8 cellular contexts compared by ENCODE assay signal in the genomic region with DNA sequence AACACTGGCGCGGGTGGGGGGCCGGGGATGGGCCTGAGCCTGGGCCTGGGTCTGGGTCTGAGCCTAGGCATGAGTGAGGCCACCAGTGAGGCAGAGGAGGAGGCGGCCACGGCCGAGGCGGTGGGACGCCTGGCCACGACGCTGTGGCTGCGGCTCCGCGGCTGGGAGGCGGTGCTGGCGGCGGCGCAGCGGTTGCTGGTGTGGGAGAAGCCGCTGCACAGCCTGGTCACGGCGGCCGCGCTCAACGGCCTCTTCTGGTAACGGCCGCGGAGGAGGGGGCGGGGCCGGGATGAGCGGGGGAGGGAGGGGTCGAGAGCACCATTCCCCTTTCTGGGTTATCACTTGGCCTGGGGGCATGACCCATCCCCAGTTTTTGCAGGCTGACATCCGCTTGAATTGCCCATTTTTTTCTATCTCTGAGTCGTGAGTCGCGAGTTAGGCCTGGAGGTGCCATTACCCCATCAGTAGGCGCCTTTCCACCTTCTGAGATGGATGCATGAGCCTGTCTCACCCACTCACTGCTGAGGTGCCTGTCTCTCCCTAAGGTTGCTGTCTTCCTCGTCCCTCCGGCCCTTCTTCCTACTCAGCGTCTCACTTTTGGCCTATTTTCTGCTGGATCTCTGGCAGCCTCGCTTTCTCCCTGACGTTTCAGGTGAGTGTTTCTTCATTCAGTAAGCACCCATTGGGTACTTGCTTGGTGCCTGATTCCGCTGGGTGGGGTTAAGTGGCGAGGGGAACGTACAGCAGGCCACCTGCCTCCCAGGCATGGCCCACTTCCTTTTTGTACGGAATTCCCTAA. TPM values are rescaled to one million over a fixed set of nuclear protein-coding genes. Genes with fewer than 3 reads are reported as not detected.
DNase-seq lines count a peak whose midpoint lies in the region; ATAC-seq and TF ChIP-seq lines count a peak whose summit lies in the region.

No MANE protein-coding gene starts in this region.

- H3K27me3 ChIP-seq in gastroesophageal sphincter, result no peaks in the 10 kb centered on the region

- peak overlapping the region; percentile 82 to 99 for H3K4me3 ChIP-seq in gastroesophageal sphincter

- no peak for TF ChIP-seq EP300 in gastroesophageal sphincter (IDR thresholded peaks at IDR 0.05)

- no peaks in the 10 kb centered on the region for H3K9me3 ChIP-seq in gastroesophageal sphincter

- peaks cover 0 to 52% (median 26%) of the 10 kb centered on the region in 3 donors for H3K4me1 ChIP-seq in gastroesophageal sphincter

- peak overlapping the region; percentile 95 to 99 (median 96) for H3K27ac ChIP-seq in gastroesophageal sphincter

- WGBS in gastroesophageal sphincter (ENCODE audit: low coverage in 1 of 2), 2 donors, result 3% methylated on average over 8 to 13 of the region's 45 CpGs

- peaks cover 0 to 58% of the 10 kb centered on the region in 2 donors for H3K36me3 ChIP-seq in gastroesophageal sphincter

- TF ChIP-seq CTCF in gastroesophageal sphincter (IDR thresholded peaks at IDR 0.05), result peak in 1 of 4 experiments; percentile 8

- no peak for TF ChIP-seq POLR2A in gastroesophageal sphincter (IDR thresholded peaks at IDR 0.05)

- peak; percentile 13 for ATAC-seq in HG02571 (IDR thresholded peaks at IDR 0.05; ENCODE audit: unreplicated experiment)
- no peak for ATAC-seq in gastroesophageal sphincter

- peak; percentile 22 for DNase-seq in DMS79 treated with DMSO at 0.1 percent for 48 hours (lab: John Stamatoyannopoulos, UW)
- DNase-seq in DMS79 (lab: John Stamatoyannopoulos, UW), result no peak
- peak; percentile 37 for DNase-seq in NCI-H510A (lab: John Stamatoyannopoulos, UW)
- DNase-seq in activated T-helper 9 cell treated with anti-CD3 and anti-CD28 coated beads, Interleukin-2, amount 50 U/mL, for 16 hours (ENCODE audit: low read depth), result peak; percentile 26
- peak; percentile 30 for DNase-seq in occipital lobe (lab: John Stamatoyannopoulos, UW)
- no peak for DNase-seq in epidermal melanocyte (ENCODE audit: insufficient read length, low spot score)

RNA-seq across cellular contexts. Expression of gene RETREG2, which starts 0.5 kb away (rescaled TPM):
- total RNA-seq in gastroesophageal sphincter, result 10 to 100 TPM; 49.8 to 63.7 (median 57.6) TPM
- 73.8 TPM for total RNA-seq in occipital lobe

RNA-seq across cellular contexts. Expression of gene CNPPD1, which starts 1.9 kb away (rescaled TPM):
- total RNA-seq in gastroesophageal sphincter (10 to 100 TPM; 50.6 to 82.0 (median 66.0) TPM), occipital lobe (39.3 TPM)

RNA-seq across cellular contexts. Expression of gene SLC23A3, which starts 8.7 kb away (rescaled TPM):
- total RNA-seq in gastroesophageal sphincter (1 to 10 TPM in 1 of 4 donors, under 1 TPM in 2, not detected in 1; 0.23 to 1.1 (median 0.27) TPM), occipital lobe (0.31 TPM)

RNA-seq across cellular contexts. Expression of gene NHEJ1, which starts 18.0 kb away (rescaled TPM):
- total RNA-seq in gastroesophageal sphincter (10 to 100 TPM; 12.8 to 25.5 (median 17.4) TPM), occipital lobe (9.2 TPM)

RNA-seq across cellular contexts. Expression of gene ZFAND2B, which starts 28.0 kb away (rescaled TPM):
- total RNA-seq in gastroesophageal sphincter, result 10 to 100 TPM; 34.7 to 44.5 (median 37.6) TPM
- total RNA-seq in occipital lobe, result 14.5 TPM

Comparison
In these comparisons a context has a peak if more than half of its experiments do, and no peak if none do; other contexts are left out.
1. DNase-seq: peak in DMS79 treated with DMSO at 0.1 percent for 48 hours (single experiment), NCI-H510A (single experiment), activated T-helper 9 cell treated with anti-CD3 and anti-CD28 coated beads, Interleukin-2, amount 50 U/mL, for 16 hours (single experiment) and occipital lobe (single experiment); none in DMS79 (single experiment) and epidermal melanocyte (single experiment).